In genomic region chr11:106156290-106156937, GRCh38 we compare ENCODE assay signal across 8 cellular contexts.
A peak's percentile ranks its signal among the peaks of the same experiment; 100 is the strongest.
DNase-seq lines count a peak whose midpoint lies in the region; ATAC-seq and TF ChIP-seq lines count a peak whose summit lies in the region.

No MANE protein-coding gene starts in this region.

- DNase-seq in SK-N-MC (ENCODE audit: low read depth, low spot score): peak; percentile 24
- peak; percentile 48 for DNase-seq in foreskin melanocyte
- DNase-seq in skeletal muscle cell (ENCODE audit: low read depth): peak; percentile 30
- DNase-seq in SHP77 treated with DMSO at 0.1 percent for 48 hours (lab: John Stamatoyannopoulos, UW): no peak

- peak; percentile 84 for TF ChIP-seq CTCF in C4-2B (conservative IDR thresholded peaks at IDR 0.05)

- ATAC-seq in GM18868 (IDR thresholded peaks at IDR 0.05; ENCODE audit: unreplicated experiment) (peak; percentile 86), HG03457 (IDR thresholded peaks at IDR 0.05; ENCODE audit: unreplicated experiment) (peak; percentile 63), GM21619 (IDR thresholded peaks at IDR 0.05; ENCODE audit: unreplicated experiment) (no peak)

- H3K4me3 ChIP-seq in SK-N-MC (no peak overlapping the region), skeletal muscle cell (ENCODE audit: low read depth, low read length) (no peak overlapping the region)

- H3K27ac ChIP-seq in C4-2B (no peak overlapping the region), SK-N-MC (no peak overlapping the region)

- no peak overlapping the region for H3K9ac ChIP-seq in SK-N-MC (ENCODE audit: insufficient read length)

- no peaks in the 10 kb centered on the region for H3K9me3 ChIP-seq in SK-N-MC (ENCODE audit: low read depth, low read length)

- H3K36me3 ChIP-seq in SK-N-MC (ENCODE audit: insufficient read depth, low read length): no peaks in the 10 kb centered on the region
